ENCODE assay signal across 22 cellular contexts in the genomic region with DNA sequence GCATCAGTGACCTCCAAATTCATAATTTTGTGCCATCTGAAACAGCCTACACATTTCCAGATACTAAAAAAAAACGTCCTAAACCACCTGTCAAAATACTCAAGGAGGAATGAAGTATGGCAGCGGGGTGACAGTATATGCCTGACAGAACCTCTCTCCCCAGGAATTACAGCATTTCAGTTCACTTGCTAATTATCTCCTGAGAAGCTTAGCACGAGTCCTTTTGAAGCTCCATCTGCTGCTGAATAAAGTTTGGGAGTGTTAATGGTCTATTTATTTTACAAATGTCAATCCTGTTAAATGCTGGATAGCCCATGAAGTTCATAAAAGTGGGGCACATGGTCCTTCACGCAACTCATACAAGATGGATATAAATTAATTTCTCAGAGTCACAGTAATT. TPM values are rescaled to one million over a fixed set of nuclear protein-coding genes. Genes with fewer than 3 reads are reported as not detected.
DNase-seq lines count a peak whose midpoint lies in the region; ATAC-seq and TF ChIP-seq lines count a peak whose summit lies in the region.
"Had no signal": no experiment of that assay in that cellular context is flagged by ENCODE, and none has a peak within 500 bp of the region (broad histone marks: within the 10 kb centered on the region; RNA-seq: fewer than 3 reads in every experiment).

No MANE protein-coding gene starts in this region.

- H3K27me3 ChIP-seq in H7 (ENCODE audit: control insufficient read depth, insufficient read depth, low read length), result peaks cover 81% of the 10 kb centered on the region
- H3K27me3 ChIP-seq: BLaER1 treated with 17β-estradiol and CSF1 and Interleukin-3, amounts not matched to agents 10 nM and 100 nM; gastroesophageal sphincter had no signal

- no peaks in the 10 kb centered on the region for H3K27me3 Mint-ChIP-seq in brain
- H3K27me3 Mint-ChIP-seq: progenitor cell of endocrine pancreas, T-helper 17 cell had no signal

- H3K27ac Mint-ChIP-seq in brain, result peak overlapping the region in 3 of 5 experiments; percentile 32 to 81 (median 65)
- H3K27ac Mint-ChIP-seq: T-helper 17 cell had no signal

- TF ChIP-seq CTCF in brain (conservative IDR thresholded peaks at IDR 0.05) (no peak), GM20000 (IDR thresholded peaks at IDR 0.05; ENCODE audit: extremely low read depth, missing control alignments) (no peak)

- DNase-seq in H7, result peak; percentile 43
- DNase-seq in NCI-H2227 treated with DMSO at 0.1 percent for 48 hours (lab: John Stamatoyannopoulos, UW), result peak; percentile 13
- DNase-seq in iPS-NIHi7 (ENCODE audit: extremely low spot score), result peak; percentile 45
- DNase-seq in GM20000 (ENCODE audit: low spot score), result no peak
- DNase-seq in SK-N-DZ (ENCODE audit: low spot score), result no peak
- DNase-seq: activated CD4-positive, alpha-beta T cell treated with anti-CD3 and anti-CD28 coated beads for 4 hours; activated naive CD4-positive, alpha-beta T cell; activated T-cell treated with anti-CD3 and anti-CD28 coated beads, Interleukin-2, amount 50 U/mL, for 4 hours; COR-L47; EL; hypothalamus; NCI-H187 treated with DMSO at 0.1 percent for 48 hours; SK-N-SH; T-helper 17 cell; trophoblast cell had no signal

- no peak overlapping the region for H3K4me3 ChIP-seq in H7 (ENCODE audit: insufficient read depth, low read depth, low read length)
- H3K4me3 ChIP-seq: BLaER1 treated with 17β-estradiol and CSF1 and Interleukin-3, amounts not matched to agents 10 nM and 100 nM; gastroesophageal sphincter had no signal

- H3K4me3 Mint-ChIP-seq in brain, result peak overlapping the region in 4 of 5 experiments; percentile 3 to 62 (median 40)
- H3K4me3 Mint-ChIP-seq: activated T-cell treated with anti-CD3 and anti-CD28 coated beads, Interleukin-2, amount 50 U/mL, for 4 hours; T-helper 17 cell had no signal

- H3K9me3 Mint-ChIP-seq in brain, result no peaks in the 10 kb centered on the region
- H3K9me3 Mint-ChIP-seq: activated T-cell treated with anti-CD3 and anti-CD28 coated beads, Interleukin-2, amount 50 U/mL, for 4 hours had no signal

- no peaks in the 10 kb centered on the region for H3K36me3 ChIP-seq in H7 (replicated peaks; ENCODE audit: control insufficient read depth, insufficient read depth, low read length)
- H3K36me3 ChIP-seq: BLaER1 treated with 17β-estradiol and CSF1 and Interleukin-3, amounts not matched to agents 10 nM and 100 nM; neutrophil had no signal

- H3K4me1 Mint-ChIP-seq in brain, result peaks cover 46% of the 10 kb centered on the region
- H3K4me1 Mint-ChIP-seq: T-helper 17 cell had no signal

- H3K36me3 Mint-ChIP-seq in brain, result peaks cover 29% of the 10 kb centered on the region

- no peak for ATAC-seq in GM18498 (IDR thresholded peaks at IDR 0.05; ENCODE audit: unreplicated experiment)
- no peak for ATAC-seq in GM19467 (IDR thresholded peaks at IDR 0.05; ENCODE audit: unreplicated experiment)
- ATAC-seq: activated T-cell treated with anti-CD3 and anti-CD28 coated beads, Interleukin-2, amount 50 U/mL, for 4 hours; gastroesophageal sphincter; T-helper 17 cell had no signal

RNA-seq across cellular contexts. Expression of a gene that starts 29.4 kb away (rescaled TPM):
- total RNA-seq in H7 (2014; rRNA removed; shearing (Covaris generic)), result 97.8 and 104 TPM in 2 replicates
- polyA plus RNA-seq in brain (ENCODE audit: insufficient read depth, low read depth, low replicate concordance), result 29.6 TPM
- 50.1 and 56.0 TPM in 2 replicates for polyA plus RNA-seq in SK-N-DZ (2014; cell fraction: cytosol; rRNA removed)
- 81.7 and 103 TPM in 2 replicates for polyA plus RNA-seq in SK-N-DZ (2014; cell fraction: nucleus; rRNA removed)

Comparison
In these comparisons a context has a peak if more than half of its experiments do, and no peak if none do; other contexts are left out.
1. DNase-seq: peak in H7 (single experiment), NCI-H2227 treated with DMSO at 0.1 percent for 48 hours (single experiment) and iPS-NIHi7 (single experiment); none in GM20000 (single experiment) and SK-N-DZ (single experiment).